Comparison of ENCODE assay signal across 15 cellular contexts in the genomic region with DNA sequence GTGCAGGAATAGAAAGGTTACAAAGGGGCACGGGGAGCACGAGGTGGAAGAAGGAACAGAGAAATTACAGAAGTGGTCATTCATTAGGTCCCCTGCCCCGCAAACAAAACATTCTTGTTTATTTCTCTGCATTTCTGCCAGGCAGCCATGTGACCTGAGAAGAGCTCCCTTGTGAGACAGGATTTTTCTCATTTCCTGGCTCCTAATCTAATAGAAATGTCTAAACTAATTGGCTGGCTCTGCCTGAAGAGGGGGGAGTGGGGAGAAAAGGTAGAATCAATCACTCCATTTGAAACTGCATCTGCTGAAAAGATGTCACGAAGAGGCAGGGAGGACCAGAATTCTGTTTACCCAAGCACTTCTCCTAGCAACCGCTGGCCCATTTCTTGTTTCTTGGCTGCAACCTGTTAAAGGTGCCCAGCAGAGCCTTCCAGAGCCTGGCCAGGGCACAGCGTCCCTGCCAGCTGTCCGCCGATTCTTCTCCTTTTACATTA.
DNase-seq lines count a peak whose midpoint lies in the region; TF ChIP-seq lines count a peak whose summit lies in the region.
"Had no signal": no experiment of that assay in that cellular context is flagged by ENCODE, and none has a peak within 500 bp of the region (broad histone marks: within the 10 kb centered on the region; RNA-seq: fewer than 3 reads in every experiment).

No MANE protein-coding gene starts in this region.

- no peaks in the 10 kb centered on the region for H3K79me2 ChIP-seq in SK-N-SH (ENCODE audit: insufficient read depth)
- H3K79me2 ChIP-seq in mammary epithelial cell (ENCODE audit: insufficient read depth, low read length) = no peaks in the 10 kb centered on the region
- H3K79me2 ChIP-seq: parathyroid adenoma had no signal

- no peaks in the 10 kb centered on the region for H3K36me3 ChIP-seq in SK-N-SH (replicated peaks in 1 of 2; ENCODE audit: control insufficient read depth in 1 of 2, insufficient read depth in 2 of 2, low read length in 1 of 2)
- H3K36me3 ChIP-seq in mammary epithelial cell (ENCODE audit: insufficient read depth, low read length) = no peaks in the 10 kb centered on the region
- H3K36me3 ChIP-seq: SJSA1 had no signal

- no TSS peak for BruUV-seq in mammary epithelial cell (replicated peaks; lab: Mats Ljungman, UMichigan)

- H3K9ac ChIP-seq in SK-N-SH (no peak overlapping the region), mammary epithelial cell (ENCODE audit: insufficient read depth, low read length) (no peak overlapping the region)
- H3K9ac ChIP-seq: KMS-11, parathyroid adenoma had no signal

- no peaks in the 10 kb centered on the region for H4K20me1 ChIP-seq in SK-N-SH (ENCODE audit: insufficient read depth)
- H4K20me1 ChIP-seq in mammary epithelial cell (ENCODE audit: insufficient read depth, low read length) = no peaks in the 10 kb centered on the region

- POLR2A ChIA-PET in SK-N-SH (lab: Yijun Ruan, JAX) = no interaction called here

- no peaks in the 10 kb centered on the region for H3K9me2 ChIP-seq in SK-N-SH

- peak in 11 of 14 donors; percentile 10 to 75 (median 54) for DNase-seq in C1 segment of cervical spinal cord (lab: John Stamatoyannopoulos, UW)
- DNase-seq in NCI-H146 (lab: John Stamatoyannopoulos, UW) = peak; percentile 54
- DNase-seq in SK-N-SH = peak; percentile 79
- peak; percentile 74 for DNase-seq in midbrain (lab: John Stamatoyannopoulos, UW)
- no peak for DNase-seq in mammary epithelial cell
- DNase-seq in amniotic stem cell (lab: John Stamatoyannopoulos, UW) = no peak
- DNase-seq in NCI-H446 treated with DMSO at 0.1 percent for 48 hours (lab: John Stamatoyannopoulos, UW) = no peak
- DNase-seq in stimulated activated naive CD4-positive, alpha-beta T cell treated with Interleukin-2 at 50 U/mL for 16 hours (lab: John Stamatoyannopoulos, UW) = no peak
- DNase-seq: activated CD8-positive, alpha-beta memory T cell treated with anti-CD3 and anti-CD28 coated beads, Interleukin-2, amount 50 U/mL, for 48 hours; activated naive CD8-positive, alpha-beta T cell treated with anti-CD3 and anti-CD28 coated beads, Interleukin-2, amount 10 ng/mL, durations not matched to agents 7 days and 5 days; DMS53 had no signal

- no peak for TF ChIP-seq CTCF in SK-N-SH (IDR thresholded peaks at IDR 0.05)
- no peak for TF ChIP-seq CTCF in mammary epithelial cell (conservative IDR thresholded peaks at IDR 0.05 in 1 of 2, IDR thresholded peaks at IDR 0.05 in 1 of 2; ENCODE audit: extremely low read depth in 1 of 2, insufficient read depth in 1 of 2, low read depth in 1 of 2, low read length in 2 of 2)

- H3K9me3 ChIP-seq in SK-N-SH = no peaks in the 10 kb centered on the region
- H3K9me3 ChIP-seq in mammary epithelial cell (replicated peaks; ENCODE audit: insufficient read depth, low read length) = peaks cover 31% of the 10 kb centered on the region
- H3K9me3 ChIP-seq: SJSA1 had no signal

- CTCF ChIA-PET in SK-N-SH (lab: Yijun Ruan, JAX) = interaction anchor here (1.1 to 1.9 kb wide), 2 partner anchors 44 to 47 kb away, joined by 3 to 6 read pairs; no protein-coding TSS in a partner anchor
- CTCF ChIA-PET in mammary epithelial cell (lab: Charles Lee; ENCODE audit: low non-redundant PET) = no interaction called here

- in situ Hi-C loops in mammary epithelial cell (cut with MboI; ENCODE audit: low sequenced_read_pairs in 2 of 2) = no loop called here

- intact Hi-C loops in mammary epithelial cell (cut with micrococcal nuclease) = no loop called here

- TF ChIP-seq RAD21 in SK-N-SH (IDR thresholded peaks at IDR 0.05; ENCODE audit: low read length) = no peak; the same call in none of the 2 replicates

- H3K27me3 ChIP-seq in SK-N-SH (ENCODE audit: insufficient read depth) (no peaks in the 10 kb centered on the region), mammary epithelial cell (ENCODE audit: insufficient read depth, low read length) (no peaks in the 10 kb centered on the region)
- H3K27me3 ChIP-seq: SJSA1 had no signal

- TF ChIP-seq EP300 in SK-N-SH (IDR thresholded peaks at IDR 0.05; ENCODE audit: borderline replicate concordance in 1 of 2, low read depth in 1 of 2, low read length in 1 of 2) = peak in 1 of 2 experiments; percentile 72; a peak in 2 of 4 replicates

- H3F3A ChIP-seq in SK-N-SH (replicated peaks; ENCODE audit: insufficient read depth) = no peaks in the 10 kb centered on the region

- 8% methylated on average over 8 of the region's 8 CpGs for WGBS in SK-N-SH (ENCODE audit: low lambda C conversion rate)
- 8% methylated on average over 8 of the region's 8 CpGs for WGBS in mammary epithelial cell (ENCODE audit: low coverage, missing lambda C conversion rate)

- no peak overlapping the region for H2AFZ ChIP-seq in SK-N-SH (ENCODE audit: low read depth)
- H2AFZ ChIP-seq in mammary epithelial cell (ENCODE audit: low read depth, low read length) = no peak overlapping the region
- H2AFZ ChIP-seq: parathyroid adenoma had no signal

- dilution Hi-C loops in mammary epithelial cell (cut with HindIII; ENCODE audit: low sequenced_read_pairs) = no loop called here

- no peak overlapping the region; a peak in 1 of 4 replicates for H3K4me3 ChIP-seq in SK-N-SH (ENCODE audit: low read depth in 2 of 2, low read length in 1 of 2)
- H3K4me3 ChIP-seq in mammary epithelial cell (replicated peaks in 1 of 3; ENCODE audit: insufficient read depth in 1 of 3, low read depth in 2 of 3, low read length in 3 of 3) = no peak overlapping the region
- H3K4me3 ChIP-seq: coronary artery, SJSA1 had no signal

- peaks cover 0 to 13% of the 10 kb centered on the region in 2 experiments; a peak in 1 of 4 replicates for H3K4me1 ChIP-seq in SK-N-SH (ENCODE audit: control insufficient read depth in 1 of 2, insufficient read depth in 2 of 2, low read depth in 1 of 2, low read length in 1 of 2)
- no peaks in the 10 kb centered on the region for H3K4me1 ChIP-seq in mammary epithelial cell (ENCODE audit: insufficient read depth, low read length)
- H3K4me1 ChIP-seq: parathyroid adenoma, SJSA1 had no signal

- H3K4me2 ChIP-seq in SK-N-SH = no peak overlapping the region
- no peak overlapping the region for H3K4me2 ChIP-seq in mammary epithelial cell (ENCODE audit: insufficient read depth, low read depth, low read length)
- H3K4me2 ChIP-seq: KMS-11 had no signal

- H3K27ac ChIP-seq in SK-N-SH (ENCODE audit: low read depth in 2 of 2, low read length in 1 of 2) = peak overlapping the region in 1 of 2 experiments; percentile 79; a peak in 2 of 4 replicates
- no peak overlapping the region for H3K27ac ChIP-seq in mammary epithelial cell (ENCODE audit: insufficient read depth, low read depth, low read length)
- H3K27ac ChIP-seq: coronary artery, KMS-11, parathyroid adenoma, SJSA1 had no signal

TF ChIP-seq in SK-N-SH, 30 proteins besides CTCF, POLR2A, EP300 and RAD21:
- TF ChIP-seq GATA2 (CRISPR knock-in tag; IDR thresholded peaks at IDR 0.05) (peak; percentile 45; the same call in 1 of the 2 replicates), CHD2 (IDR thresholded peaks at IDR 0.05; ENCODE audit: low read length, partially characterized antibody) (peak; percentile 29), RCOR1 (IDR thresholded peaks at IDR 0.05; ENCODE audit: low read length) (peak; percentile 42; the same call in 1 of the 2 replicates), NRF1 (IDR thresholded peaks at IDR 0.05; ENCODE audit: low read depth, low read length) (no peak), MEF2A (IDR thresholded peaks at IDR 0.05; ENCODE audit: borderline replicate concordance, low read depth) (no peak), MXI1 (IDR thresholded peaks at IDR 0.05; ENCODE audit: low read depth, low read length) (no peak), GABPA (IDR thresholded peaks at IDR 0.05; ENCODE audit: low read depth) (no peak)
- TF ChIP-seq, protein P1, sequence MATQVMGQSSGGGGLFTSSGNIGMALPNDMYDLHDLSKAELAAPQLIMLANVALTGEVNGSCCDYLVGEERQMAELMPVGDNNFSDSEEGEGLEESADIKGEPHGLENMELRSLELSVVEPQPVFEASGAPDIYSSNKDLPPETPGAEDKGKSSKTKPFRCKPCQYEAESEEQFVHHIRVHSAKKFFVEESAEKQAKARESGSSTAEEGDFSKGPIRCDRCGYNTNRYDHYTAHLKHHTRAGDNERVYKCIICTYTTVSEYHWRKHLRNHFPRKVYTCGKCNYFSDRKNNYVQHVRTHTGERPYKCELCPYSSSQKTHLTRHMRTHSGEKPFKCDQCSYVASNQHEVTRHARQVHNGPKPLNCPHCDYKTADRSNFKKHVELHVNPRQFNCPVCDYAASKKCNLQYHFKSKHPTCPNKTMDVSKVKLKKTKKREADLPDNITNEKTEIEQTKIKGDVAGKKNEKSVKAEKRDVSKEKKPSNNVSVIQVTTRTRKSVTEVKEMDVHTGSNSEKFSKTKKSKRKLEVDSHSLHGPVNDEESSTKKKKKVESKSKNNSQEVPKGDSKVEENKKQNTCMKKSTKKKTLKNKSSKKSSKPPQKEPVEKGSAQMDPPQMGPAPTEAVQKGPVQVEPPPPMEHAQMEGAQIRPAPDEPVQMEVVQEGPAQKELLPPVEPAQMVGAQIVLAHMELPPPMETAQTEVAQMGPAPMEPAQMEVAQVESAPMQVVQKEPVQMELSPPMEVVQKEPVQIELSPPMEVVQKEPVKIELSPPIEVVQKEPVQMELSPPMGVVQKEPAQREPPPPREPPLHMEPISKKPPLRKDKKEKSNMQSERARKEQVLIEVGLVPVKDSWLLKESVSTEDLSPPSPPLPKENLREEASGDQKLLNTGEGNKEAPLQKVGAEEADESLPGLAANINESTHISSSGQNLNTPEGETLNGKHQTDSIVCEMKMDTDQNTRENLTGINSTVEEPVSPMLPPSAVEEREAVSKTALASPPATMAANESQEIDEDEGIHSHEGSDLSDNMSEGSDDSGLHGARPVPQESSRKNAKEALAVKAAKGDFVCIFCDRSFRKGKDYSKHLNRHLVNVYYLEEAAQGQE (IDR thresholded peaks at IDR 0.05; ENCODE audit: low read depth, low read length) = no peak

Comparison
In these comparisons a context has a peak if more than half of its experiments do, and no peak if none do; other contexts are left out.
1. DNase-seq: peak in C1 segment of cervical spinal cord (11 of 14), NCI-H146 (single experiment), SK-N-SH (single experiment) and midbrain (single experiment); none in mammary epithelial cell (single experiment), amniotic stem cell (single experiment), NCI-H446 treated with DMSO at 0.1 percent for 48 hours (single experiment) and stimulated activated naive CD4-positive, alpha-beta T cell treated with Interleukin-2 at 50 U/mL for 16 hours (single experiment).